ENCODE assay signal across 9 cellular contexts in genomic region chr1:225879521-225880209, GRCh38. TPM values are rescaled to one million over a fixed set of nuclear protein-coding genes. Genes with fewer than 3 reads are reported as not detected.
A peak's percentile ranks its signal among the peaks of the same experiment; 100 is the strongest.
DNase-seq lines count a peak whose midpoint lies in the region; ATAC-seq and FAIRE-seq lines count a peak whose summit lies in the region.
"Had no signal": no experiment of that assay in that cellular context is flagged by ENCODE, and none has a peak within 500 bp of the region (broad histone marks: within the 10 kb centered on the region; RNA-seq: fewer than 3 reads in every experiment).

No MANE protein-coding gene starts in this region.

- POLR2A ChIA-PET in activated naive CD8-positive, alpha-beta T cell treated with anti-CD3 and anti-CD28 coated beads, Interleukin-2, amount 10 ng/mL, durations not matched to agents 7 days and 5 days (lab: Charles Lee) = interaction anchor here (0.6 to 4.5 kb wide), 5 partner anchors 9 to 120 kb away, joined by 3 to 63 read pairs (median 16); partner anchors contain the start of genes PYCR2, SDE2 and SRP9

- FAIRE-seq in HTR-8/SVneo (lab: Jason Lieb, UNC) = no peak

- peak overlapping the region; percentile 53 for H3K27ac Mint-ChIP-seq in stimulated activated naive CD8-positive, alpha-beta T cell treated with anti-CD3 and anti-CD28 coated beads, Interleukin-15, Interleukin-2, amounts not matched to agents 100 ng/mL and 50 ng/mL, for 24 hours
- peak overlapping the region; percentile 70 for H3K27ac Mint-ChIP-seq in activated naive CD8-positive, alpha-beta T cell treated with anti-CD3 and anti-CD28 coated beads, Interleukin-2, amount 10 ng/mL, durations not matched to agents 7 days and 5 days
- H3K27ac Mint-ChIP-seq in memory B cell = peak overlapping the region; percentile 28

- H3K36me3 Mint-ChIP-seq in stimulated activated naive CD8-positive, alpha-beta T cell treated with anti-CD3 and anti-CD28 coated beads, Interleukin-15, Interleukin-2, amounts not matched to agents 100 ng/mL and 50 ng/mL, for 24 hours (ENCODE audit: low read depth) = no peaks in the 10 kb centered on the region
- H3K36me3 Mint-ChIP-seq in activated naive CD8-positive, alpha-beta T cell treated with anti-CD3 and anti-CD28 coated beads, Interleukin-2, amount 10 ng/mL, durations not matched to agents 7 days and 5 days = peaks cover 19% of the 10 kb centered on the region
- peaks cover 5% of the 10 kb centered on the region for H3K36me3 Mint-ChIP-seq in memory B cell

- peaks cover 68% of the 10 kb centered on the region for H3K4me1 Mint-ChIP-seq in stimulated activated naive CD8-positive, alpha-beta T cell treated with anti-CD3 and anti-CD28 coated beads, Interleukin-15, Interleukin-2, amounts not matched to agents 100 ng/mL and 50 ng/mL, for 24 hours (ENCODE audit: low read depth)
- peaks cover 55% of the 10 kb centered on the region for H3K4me1 Mint-ChIP-seq in activated naive CD8-positive, alpha-beta T cell treated with anti-CD3 and anti-CD28 coated beads, Interleukin-2, amount 10 ng/mL, durations not matched to agents 7 days and 5 days
- H3K4me1 Mint-ChIP-seq in memory B cell = peaks cover 44% of the 10 kb centered on the region

- DNase-seq in stimulated activated naive CD8-positive, alpha-beta T cell treated with anti-CD3 and anti-CD28 coated beads, Interleukin-15, Interleukin-2, amounts not matched to agents 100 U/mL and 50 U/mL, for 24 hours = no peak
- DNase-seq in activated naive CD8-positive, alpha-beta T cell treated with anti-CD3 and anti-CD28 coated beads, Interleukin-2, amount 10 ng/mL, durations not matched to agents 7 days and 5 days = no peak
- DNase-seq in memory B cell (ENCODE audit: low spot score in 2 of 2) (no peak), NCI-H2081 treated with DMSO at 0.1 percent for 48 hours (lab: John Stamatoyannopoulos, UW) (no peak), NCI-H2171 (lab: John Stamatoyannopoulos, UW) (no peak), HTR-8/SVneo (ENCODE audit: insufficient read length, low spot score) (no peak)
- DNase-seq: stimulated activated CD4-positive, alpha-beta T cell treated with anti-CD3 and anti-CD28 coated beads, Interleukin-15, amount 100 ng/mL, for 24 hours had no signal

- no peak for ATAC-seq in stimulated activated naive CD8-positive, alpha-beta T cell treated with anti-CD3 and anti-CD28 coated beads, Interleukin-15, Interleukin-2, amounts not matched to agents 100 U/mL and 50 U/mL, for 24 hours
- ATAC-seq in activated naive CD8-positive, alpha-beta T cell treated with anti-CD3 and anti-CD28 coated beads, Interleukin-2, amount 10 ng/mL, durations not matched to agents 7 days and 5 days (ENCODE audit: low read depth) = no peak
- ATAC-seq in memory B cell (ENCODE audit: low read depth) = peak; percentile 52
- no peak for ATAC-seq in GM21447 (IDR thresholded peaks at IDR 0.05; ENCODE audit: unreplicated experiment)

- H3K4me3 Mint-ChIP-seq in stimulated activated naive CD8-positive, alpha-beta T cell treated with anti-CD3 and anti-CD28 coated beads, Interleukin-15, Interleukin-2, amounts not matched to agents 100 ng/mL and 50 ng/mL, for 24 hours = peak overlapping the region; percentile 15
- peak overlapping the region; percentile 87 for H3K4me3 Mint-ChIP-seq in activated naive CD8-positive, alpha-beta T cell treated with anti-CD3 and anti-CD28 coated beads, Interleukin-2, amount 10 ng/mL, durations not matched to agents 7 days and 5 days
- peak overlapping the region; percentile 92 for H3K4me3 Mint-ChIP-seq in memory B cell

- no peaks in the 10 kb centered on the region for H3K27me3 Mint-ChIP-seq in stimulated activated naive CD8-positive, alpha-beta T cell treated with anti-CD3 and anti-CD28 coated beads, Interleukin-15, Interleukin-2, amounts not matched to agents 100 ng/mL and 50 ng/mL, for 24 hours
- H3K27me3 Mint-ChIP-seq in activated naive CD8-positive, alpha-beta T cell treated with anti-CD3 and anti-CD28 coated beads, Interleukin-2, amount 10 ng/mL, durations not matched to agents 7 days and 5 days = peaks cover 7% of the 10 kb centered on the region
- no peaks in the 10 kb centered on the region for H3K27me3 Mint-ChIP-seq in memory B cell

- no peaks in the 10 kb centered on the region for H3K9me3 Mint-ChIP-seq in stimulated activated naive CD8-positive, alpha-beta T cell treated with anti-CD3 and anti-CD28 coated beads, Interleukin-15, Interleukin-2, amounts not matched to agents 100 ng/mL and 50 ng/mL, for 24 hours
- no peaks in the 10 kb centered on the region for H3K9me3 Mint-ChIP-seq in activated naive CD8-positive, alpha-beta T cell treated with anti-CD3 and anti-CD28 coated beads, Interleukin-2, amount 10 ng/mL, durations not matched to agents 7 days and 5 days
- no peaks in the 10 kb centered on the region for H3K9me3 Mint-ChIP-seq in memory B cell

RNA-seq across cellular contexts. Expression of gene TMEM63A, which starts 2.5 kb away (rescaled TPM):
- 100 to 1,000 TPM; 196 to 198 TPM for total RNA-seq in activated naive CD8-positive, alpha-beta T cell treated with anti-CD3 and anti-CD28 coated beads, Interleukin-2, amount 10 ng/mL, durations not matched to agents 7 days and 5 days

RNA-seq across cellular contexts. Expression of gene LEFTY1, which starts 9.3 kb away (rescaled TPM):
- total RNA-seq in activated naive CD8-positive, alpha-beta T cell treated with anti-CD3 and anti-CD28 coated beads, Interleukin-2, amount 10 ng/mL, durations not matched to agents 7 days and 5 days = under 1 TPM in 1 of 2 experiments, not detected in 1; 0.19 TPM

RNA-seq across cellular contexts. Expression of gene PYCR2, which starts 44.4 kb away (rescaled TPM):
- 100 to 1,000 TPM; 118 to 125 TPM for total RNA-seq in activated naive CD8-positive, alpha-beta T cell treated with anti-CD3 and anti-CD28 coated beads, Interleukin-2, amount 10 ng/mL, durations not matched to agents 7 days and 5 days

Comparison
In these comparisons a context has a peak if more than half of its experiments do, and no peak if none do; other contexts are left out.
1. H3K4me3 Mint-ChIP-seq: peak in every context shown above with its lines; median percentile 92 in memory B cell; 87 in activated naive CD8-positive, alpha-beta T cell treated with anti-CD3 and anti-CD28 coated beads, Interleukin-2, amount 10 ng/mL, durations not matched to agents 7 days and 5 days; 15 in stimulated activated naive CD8-positive, alpha-beta T cell treated with anti-CD3 and anti-CD28 coated beads, Interleukin-15, Interleukin-2, amounts not matched to agents 100 ng/mL and 50 ng/mL, for 24 hours.